9 cellular contexts compared by ENCODE assay signal in the genomic region with DNA sequence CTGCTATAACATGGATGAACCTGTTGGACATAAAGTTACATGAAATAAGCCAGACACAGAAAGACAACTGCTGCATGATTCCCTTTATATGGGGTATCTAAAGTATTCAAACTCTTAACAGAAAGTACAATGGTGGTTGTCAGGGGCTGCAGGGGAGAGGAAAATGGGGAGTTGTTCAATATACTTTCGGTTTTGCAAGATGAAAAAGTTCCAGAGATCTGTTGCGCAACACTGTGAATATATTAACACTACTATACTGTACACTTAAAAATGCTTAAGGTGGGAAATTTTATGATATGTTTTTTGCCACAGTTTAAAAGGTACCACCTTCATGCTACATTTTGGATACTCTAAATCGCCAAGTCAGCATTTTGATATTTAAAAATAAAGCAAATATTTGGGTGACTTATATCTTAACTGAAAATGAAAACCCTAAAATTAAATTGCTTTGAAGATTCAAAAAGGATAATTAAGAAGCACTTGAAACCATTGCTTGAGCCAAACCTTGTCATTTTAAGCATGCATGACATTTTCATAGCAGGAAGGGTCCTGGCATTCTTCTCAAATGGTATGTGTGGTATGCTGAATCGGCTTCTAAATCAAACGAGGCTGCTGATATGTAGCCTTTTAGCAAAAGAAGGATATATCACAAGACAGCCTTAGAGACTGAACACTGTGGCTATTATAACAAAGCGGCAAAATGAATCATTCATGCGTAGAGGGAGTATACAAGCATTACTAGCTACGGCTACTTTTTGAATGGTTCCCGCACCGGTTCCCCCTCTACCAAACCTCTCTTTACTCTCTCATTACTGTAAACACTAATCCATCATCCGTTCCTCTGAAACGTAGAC.
A peak's percentile ranks its signal among the peaks of the same experiment; 100 is the strongest.
DNase-seq lines count a peak whose midpoint lies in the region; ATAC-seq and TF ChIP-seq lines count a peak whose summit lies in the region.
"Had no signal": no experiment of that assay in that cellular context is flagged by ENCODE, and none has a peak within 500 bp of the region (broad histone marks: within the 10 kb centered on the region; RNA-seq: fewer than 3 reads in every experiment).

No MANE protein-coding gene starts in this region.

- H3K36me3 ChIP-seq in Caco-2 (ENCODE audit: control insufficient read depth, insufficient read depth, low read length), result no peaks in the 10 kb centered on the region

- H3K4me1 ChIP-seq in Caco-2, result peaks cover 19% of the 10 kb centered on the region

- H3K9me3 ChIP-seq in Caco-2, result no peaks in the 10 kb centered on the region

- peaks cover 40% of the 10 kb centered on the region for H3K36me3 Mint-ChIP-seq in Caco-2 (ENCODE audit: insufficient read depth, unreplicated experiment)
- no peaks in the 10 kb centered on the region for H3K36me3 Mint-ChIP-seq in chondrocyte (ENCODE audit: low read depth)
- peaks cover 9% of the 10 kb centered on the region for H3K36me3 Mint-ChIP-seq in nephron (ENCODE audit: low read depth)

- POLR2A ChIA-PET in Caco-2 (lab: Charles Lee), result no interaction called here

- no peak overlapping the region for H3K4me3 ChIP-seq in Caco-2 (ENCODE audit: low read depth, low read length)

- peak overlapping the region; percentile 28 for H3K27ac Mint-ChIP-seq in Caco-2 (ENCODE audit: unreplicated experiment)
- H3K27ac Mint-ChIP-seq in chondrocyte (ENCODE audit: unreplicated experiment), result peak overlapping the region; percentile 91
- peak overlapping the region; percentile 84 to 94 (median 91) for H3K27ac Mint-ChIP-seq in nephron

- CTCF ChIA-PET in Caco-2 (lab: Charles Lee), result no interaction called here

- H3K27me3 ChIP-seq in Caco-2 (replicated peaks; ENCODE audit: control insufficient read depth, insufficient read depth, low read length), result no peaks in the 10 kb centered on the region

- H3K4me3 Mint-ChIP-seq in Caco-2 (ENCODE audit: unreplicated experiment) (no peak overlapping the region), chondrocyte (ENCODE audit: unreplicated experiment) (peak overlapping the region; percentile 49), nephron (peak overlapping the region in 2 of 3 experiments; percentile 41 to 47)

- no peaks in the 10 kb centered on the region for H3K9me3 Mint-ChIP-seq in Caco-2 (ENCODE audit: unreplicated experiment)
- peaks cover 3% of the 10 kb centered on the region for H3K9me3 Mint-ChIP-seq in chondrocyte (ENCODE audit: low read depth)
- peaks cover 4% of the 10 kb centered on the region for H3K9me3 Mint-ChIP-seq in nephron

- ATAC-seq in HG03025 (IDR thresholded peaks at IDR 0.05; ENCODE audit: low FRiP score, unreplicated experiment) (no peak), GM18520 (IDR thresholded peaks at IDR 0.05; ENCODE audit: unreplicated experiment) (no peak), GM18498 (IDR thresholded peaks at IDR 0.05; ENCODE audit: unreplicated experiment) (no peak)

- BruUV-seq in Caco-2 (replicated peaks; lab: Mats Ljungman, UMichigan), result no TSS peak

- H3K27me3 Mint-ChIP-seq in Caco-2 (ENCODE audit: insufficient read depth, unreplicated experiment) (no peaks in the 10 kb centered on the region), chondrocyte (ENCODE audit: low read depth) (no peaks in the 10 kb centered on the region), nephron (ENCODE audit: low read depth) (no peaks in the 10 kb centered on the region)

- DNase-seq in Caco-2 (no peak), NOMO-1 (lab: John Stamatoyannopoulos, UW; ENCODE audit: unreplicated experiment in 2 of 2) (peak; percentile 6 to 35), chondrocyte (ENCODE audit: low spot score) (no peak), 8988T (no peak)
- DNase-seq: right cardiac atrium had no signal

- no peak for TF ChIP-seq CTCF in Caco-2 (IDR thresholded peaks at IDR 0.05; ENCODE audit: insufficient read depth in 1 of 2, low read depth in 1 of 2, low read length in 1 of 2, severe bottlenecking in 1 of 2, unreplicated experiment in 1 of 2)
- TF ChIP-seq CTCF in chondrocyte (IDR thresholded peaks at IDR 0.05), result no peak
- TF ChIP-seq CTCF in nephron (IDR thresholded peaks at IDR 0.05; ENCODE audit: unreplicated experiment in 3 of 3), result no peak

- H3K4me1 Mint-ChIP-seq in Caco-2 (ENCODE audit: low read depth, unreplicated experiment) (peaks cover 24% of the 10 kb centered on the region), chondrocyte (ENCODE audit: low read depth) (peaks cover 58% of the 10 kb centered on the region), nephron (peaks cover 51% of the 10 kb centered on the region)

- intact Hi-C loops in Caco-2 (cut with micrococcal nuclease; ENCODE audit: unreplicated experiment), result no loop called here

Comparison
In these comparisons a context has a peak if more than half of its experiments do, and no peak if none do; other contexts are left out.
1. DNase-seq: peak in NOMO-1 (2 of 2); none in Caco-2 (0 of 2), chondrocyte (single experiment) and 8988T (single experiment).
2. H3K27ac Mint-ChIP-seq: peak in every context shown above with its lines; median percentile 91 in chondrocyte; 91 in nephron; 28 in Caco-2.